9 cellular contexts compared by ENCODE assay signal in the genomic region with DNA sequence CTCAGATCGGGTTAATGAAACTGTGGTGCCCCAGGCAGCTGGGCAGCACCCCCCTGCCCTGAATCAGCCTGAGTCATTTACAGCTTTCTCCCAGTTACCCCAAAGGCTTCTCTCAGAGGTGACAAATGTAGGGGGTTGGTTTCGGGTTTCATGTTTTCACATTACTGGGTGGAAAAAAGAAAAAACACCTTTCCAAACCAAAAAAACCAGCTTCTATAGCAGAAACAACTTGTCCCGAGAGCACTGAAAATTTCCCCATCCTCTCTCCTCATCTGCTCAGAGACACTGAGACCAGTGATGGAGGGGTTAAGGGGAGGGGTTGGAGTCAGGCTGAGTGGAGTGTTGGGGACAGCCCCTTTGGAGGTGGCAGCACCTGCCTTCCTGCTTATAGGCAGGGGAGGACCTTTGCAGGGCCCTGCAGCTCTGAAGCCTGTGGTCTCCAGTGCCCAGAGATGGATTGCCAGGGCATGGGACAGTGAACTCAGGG. TPM values are rescaled to one million over a fixed set of nuclear protein-coding genes. Genes with fewer than 3 reads are reported as not detected.
DNase-seq lines count a peak whose midpoint lies in the region; ATAC-seq and TF ChIP-seq lines count a peak whose summit lies in the region.
"Had no signal": no experiment of that assay in that cellular context is flagged by ENCODE, and none has a peak within 500 bp of the region (broad histone marks: within the 10 kb centered on the region; RNA-seq: fewer than 3 reads in every experiment).

No MANE protein-coding gene starts in this region.

- H3K9ac ChIP-seq in MM.1S (ENCODE audit: low read length): peak overlapping the region; percentile 66; the same call in 1 of the 2 replicates

- H3K4me3 ChIP-seq in MM.1S (ENCODE audit: low read length): peak overlapping the region; percentile 31
- no peak overlapping the region for H3K4me3 ChIP-seq in suprapubic skin
- H3K4me3 ChIP-seq: SJCRH30 had no signal

- H3K4me1 Mint-ChIP-seq in central memory CD8-positive, alpha-beta T cell: peaks cover 47% of the 10 kb centered on the region
- H3K4me1 Mint-ChIP-seq in progenitor cell of endocrine pancreas (ENCODE audit: low read depth): peaks cover 20% of the 10 kb centered on the region

- no peak for TF ChIP-seq EP300 in suprapubic skin (IDR thresholded peaks at IDR 0.05)

- peaks cover 40% of the 10 kb centered on the region for H3F3A ChIP-seq in MM.1S (ENCODE audit: insufficient read depth, low read length)

- H3K36me3 ChIP-seq in MM.1S (replicated peaks; ENCODE audit: insufficient read depth, low read length): no peaks in the 10 kb centered on the region
- H3K36me3 ChIP-seq in suprapubic skin: peaks cover 23% of the 10 kb centered on the region

- H4K20me1 ChIP-seq in MM.1S (ENCODE audit: insufficient read depth, low read length): no peaks in the 10 kb centered on the region

- H3K4me2 ChIP-seq in MM.1S (ENCODE audit: low read depth, low read length): peak overlapping the region; percentile 74

- no peaks in the 10 kb centered on the region for H3K79me2 ChIP-seq in MM.1S (ENCODE audit: low read length)

- H3K4me3 Mint-ChIP-seq in central memory CD8-positive, alpha-beta T cell: no peak overlapping the region
- H3K4me3 Mint-ChIP-seq in progenitor cell of endocrine pancreas (ENCODE audit: low read depth): no peak overlapping the region

- ATAC-seq in GM18858 (IDR thresholded peaks at IDR 0.05; ENCODE audit: unreplicated experiment) (peak; percentile 75), GM21786 (IDR thresholded peaks at IDR 0.05; ENCODE audit: unreplicated experiment) (peak; percentile 68)
- ATAC-seq in central memory CD8-positive, alpha-beta T cell (replicated peaks; ENCODE audit: extremely low read depth, poor library complexity, severe bottlenecking): peak; percentile 61

- H3K27ac ChIP-seq in MM.1S (ENCODE audit: low read length) (peak overlapping the region; percentile 90), suprapubic skin (peak overlapping the region; percentile 62)
- H3K27ac ChIP-seq: SJCRH30 had no signal

- H3K4me1 ChIP-seq in MM.1S (ENCODE audit: low read length): peaks cover 50% of the 10 kb centered on the region
- H3K4me1 ChIP-seq in suprapubic skin: peaks cover 64% of the 10 kb centered on the region

- DNase-seq in MM.1S (peak; percentile 90), suprapubic skin (ENCODE audit: low spot score in 2 of 2) (no peak), ACHN (no peak), progenitor cell of endocrine pancreas (ENCODE audit: low spot score, unreplicated experiment) (no peak), SW480 (ENCODE audit: low spot score) (no peak)
- DNase-seq in central memory CD8-positive, alpha-beta T cell (ENCODE audit: low spot score in 2 of 2): no peak

- H3K27me3 Mint-ChIP-seq in central memory CD8-positive, alpha-beta T cell: no peaks in the 10 kb centered on the region
- no peaks in the 10 kb centered on the region for H3K27me3 Mint-ChIP-seq in progenitor cell of endocrine pancreas

- no peaks in the 10 kb centered on the region for H3K9me3 ChIP-seq in MM.1S (replicated peaks; ENCODE audit: insufficient read depth, low read length)
- H3K9me3 ChIP-seq in suprapubic skin: no peaks in the 10 kb centered on the region
- H3K9me3 ChIP-seq: SJCRH30 had no signal

- no peaks in the 10 kb centered on the region for H3K9me2 ChIP-seq in MM.1S (replicated peaks; ENCODE audit: insufficient read depth, low read length)

- in situ Hi-C loops in ACHN (cut with HindIII; ENCODE audit: low pct_ligation_motif_present, low pct_unique_long_range_greater_than_20kb, low sequenced_read_pairs): loop anchor here (25.0 kb wide), 1 partner anchor 784 kb away; no protein-coding TSS in a partner anchor

- peak overlapping the region; percentile 83 for H3K27ac Mint-ChIP-seq in central memory CD8-positive, alpha-beta T cell (ENCODE audit: low read depth)
- H3K27ac Mint-ChIP-seq in progenitor cell of endocrine pancreas: no peak overlapping the region

- 44% methylated on average over 3 of the region's 3 CpGs for WGBS in suprapubic skin

- H3K36me3 Mint-ChIP-seq in central memory CD8-positive, alpha-beta T cell (ENCODE audit: insufficient read depth): peaks cover 17% of the 10 kb centered on the region
- H3K36me3 Mint-ChIP-seq in progenitor cell of endocrine pancreas (ENCODE audit: insufficient read depth): peaks cover 10% of the 10 kb centered on the region

- no peak for TF ChIP-seq POLR2A in suprapubic skin (IDR thresholded peaks at IDR 0.05)

- peak overlapping the region; percentile 36; the same call in 1 of the 2 replicates for H2AFZ ChIP-seq in MM.1S (ENCODE audit: low read length)

- TF ChIP-seq CTCF in MM.1S (IDR thresholded peaks at IDR 0.05; ENCODE audit: low read length): no peak
- TF ChIP-seq CTCF in suprapubic skin (IDR thresholded peaks at IDR 0.05): no peak
- TF ChIP-seq CTCF in progenitor cell of endocrine pancreas (IDR thresholded peaks at IDR 0.05; ENCODE audit: unreplicated experiment): no peak

- no peaks in the 10 kb centered on the region for H3K9me3 Mint-ChIP-seq in central memory CD8-positive, alpha-beta T cell
- no peaks in the 10 kb centered on the region for H3K9me3 Mint-ChIP-seq in progenitor cell of endocrine pancreas (ENCODE audit: low read depth)

- H3K27me3 ChIP-seq in MM.1S (replicated peaks; ENCODE audit: insufficient read depth, low read length): no peaks in the 10 kb centered on the region
- H3K27me3 ChIP-seq in suprapubic skin: no peaks in the 10 kb centered on the region
- H3K27me3 ChIP-seq: SJCRH30 had no signal

RNA-seq across cellular contexts. Expression of a gene that starts 15.6 kb away (rescaled TPM):
- total RNA-seq in suprapubic skin: 10 to 100 TPM; 32.1 to 48.5 (median 39.5) TPM
- total RNA-seq in progenitor cell of endocrine pancreas: 23.8 and 27.2 TPM in 2 replicates

RNA-seq across cellular contexts. Expression of a gene that starts 18.4 kb away (rescaled TPM):
- total RNA-seq in suprapubic skin (10 to 100 TPM in 3 of 4 donors, 1 to 10 TPM in 1; 8.8 to 28.5 (median 13.5) TPM), progenitor cell of endocrine pancreas (0.31 and 0.43 TPM in 2 replicates)

RNA-seq across cellular contexts. Expression of a gene that starts 22.8 kb away (rescaled TPM):
- total RNA-seq in suprapubic skin (10 to 100 TPM; 19.1 to 46.4 (median 35.1) TPM), progenitor cell of endocrine pancreas (16.5 and 17.6 TPM in 2 replicates)

RNA-seq across cellular contexts. Expression of a gene that starts 38.3 kb away (rescaled TPM):
- total RNA-seq in suprapubic skin (10 to 100 TPM; 36.9 to 68.4 (median 43.6) TPM), progenitor cell of endocrine pancreas (73.8 and 77.3 TPM in 2 replicates)
